ENCODE assay signal across 17 cellular contexts in genomic region chr12:79645235-79645630, GRCh38. TPM values are rescaled to one million over a fixed set of nuclear protein-coding genes. Genes with fewer than 3 reads are reported as not detected.
DNase-seq lines count a peak whose midpoint lies in the region; ATAC-seq, FAIRE-seq and TF ChIP-seq lines count a peak whose summit lies in the region.
"Had no signal": no experiment of that assay in that cellular context is flagged by ENCODE, and none has a peak within 500 bp of the region (broad histone marks: within the 10 kb centered on the region; RNA-seq: fewer than 3 reads in every experiment).

No MANE protein-coding gene starts in this region.

- no peaks in the 10 kb centered on the region for H3K9me2 ChIP-seq in Karpas-422 (replicated peaks; ENCODE audit: insufficient read depth, low read length)

- H3K4me1 ChIP-seq in Karpas-422 (ENCODE audit: low read length), result peaks cover 37% of the 10 kb centered on the region

- no peaks in the 10 kb centered on the region for H3K27me3 ChIP-seq in Karpas-422 (ENCODE audit: low read length)
- H3K27me3 ChIP-seq: brain microvascular endothelial cell had no signal

- ATAC-seq in GM18508 (IDR thresholded peaks at IDR 0.05; ENCODE audit: insufficient read depth, unreplicated experiment) (peak; percentile 99), GM21367 (IDR thresholded peaks at IDR 0.05; ENCODE audit: unreplicated experiment) (peak; percentile 97), HG02970 (IDR thresholded peaks at IDR 0.05; ENCODE audit: low FRiP score, unreplicated experiment) (peak; percentile 85)
- ATAC-seq: esophagus mucosa, natural killer cell had no signal

- no peaks in the 10 kb centered on the region for H3K9me3 ChIP-seq in Karpas-422 (ENCODE audit: low read length)

- H2AFZ ChIP-seq in Karpas-422 (ENCODE audit: low read length), result no peak overlapping the region
- H2AFZ ChIP-seq: GM23248 had no signal

- peaks cover 21% of the 10 kb centered on the region for H3K4me1 Mint-ChIP-seq in HFFc6 (ENCODE audit: low read depth)
- H3K4me1 Mint-ChIP-seq: natural killer cell had no signal

- H3K27ac Mint-ChIP-seq in HFFc6, result no peak overlapping the region
- H3K27ac Mint-ChIP-seq: activated T-helper 1 cell treated with anti-CD3 and anti-CD28 coated beads, Interleukin-12 subunit alpha, Interleukin-12 subunit beta, Interleukin-2, Interleukin-4 antibody, amounts not matched to agents 30 ng/mL and 10 ng/mL and 1 ng/mL, durations not matched to agents 14 hours and 24 hours and 36 hours; natural killer cell had no signal

- peak overlapping the region; percentile 18; the same call in 1 of the 2 replicates for H3K9ac ChIP-seq in Karpas-422 (ENCODE audit: low read length)
- H3K9ac ChIP-seq: GM23248, KMS-11 had no signal

- no peak for FAIRE-seq in frontal cortex (lab: Jason Lieb, UNC)

- peaks cover 100% of the 10 kb centered on the region for H3K79me2 ChIP-seq in Karpas-422 (ENCODE audit: low read length)

- no peak for TF ChIP-seq CTCF in HFFc6 (IDR thresholded peaks at IDR 0.05)

- peaks cover 7% of the 10 kb centered on the region; the same call in 1 of the 2 replicates for H3K36me3 ChIP-seq in Karpas-422 (ENCODE audit: insufficient read depth, low read length)
- H3K36me3 ChIP-seq: brain microvascular endothelial cell had no signal

- peak overlapping the region; percentile 45 for H3K4me2 ChIP-seq in Karpas-422 (ENCODE audit: low read depth, low read length, poor library complexity, severe bottlenecking)
- H3K4me2 ChIP-seq: KMS-11 had no signal

- peaks cover 25% of the 10 kb centered on the region for H3K36me3 Mint-ChIP-seq in HFFc6 (ENCODE audit: low read depth)
- H3K36me3 Mint-ChIP-seq: natural killer cell had no signal

- H3K27ac ChIP-seq in Karpas-422 (ENCODE audit: low read length), result peak overlapping the region; percentile 49
- H3K27ac ChIP-seq: brain microvascular endothelial cell, GM23248, KMS-11, RWPE1, VCaP had no signal

- peak; percentile 50 for DNase-seq in Karpas-422
- no peak for DNase-seq in HFFc6
- DNase-seq in NCI-H2107 (lab: John Stamatoyannopoulos, UW), result no peak
- DNase-seq in OCI-M1 (lab: John Stamatoyannopoulos, UW), result no peak
- no peak for DNase-seq in frontal cortex (ENCODE audit: low spot score in 2 of 2)
- DNase-seq: brain microvascular endothelial cell, GM23248, natural killer cell, NCI-H2029 had no signal

- H3K9me3 Mint-ChIP-seq in HFFc6, result no peaks in the 10 kb centered on the region; the same call in 1 of the 2 replicates
- H3K9me3 Mint-ChIP-seq: activated T-helper 1 cell treated with anti-CD3 and anti-CD28 coated beads, Interleukin-12 subunit alpha, Interleukin-12 subunit beta, Interleukin-2, Interleukin-4 antibody, amounts not matched to agents 30 ng/mL and 10 ng/mL and 1 ng/mL, durations not matched to agents 14 hours and 24 hours and 36 hours; natural killer cell had no signal

- H3K4me3 Mint-ChIP-seq in HFFc6, result no peak overlapping the region
- H3K4me3 Mint-ChIP-seq: activated T-helper 1 cell treated with anti-CD3 and anti-CD28 coated beads, Interleukin-12 subunit alpha, Interleukin-12 subunit beta, Interleukin-2, Interleukin-4 antibody, amounts not matched to agents 30 ng/mL and 10 ng/mL and 1 ng/mL, durations not matched to agents 14 hours and 24 hours and 36 hours; natural killer cell had no signal

- H3K27me3 Mint-ChIP-seq in HFFc6 (ENCODE audit: insufficient read depth), result no peaks in the 10 kb centered on the region; the same call in 1 of the 2 replicates

- H3K4me3 ChIP-seq in Karpas-422 (ENCODE audit: low read length), result no peak overlapping the region
- H3K4me3 ChIP-seq: GM23248 had no signal

- 0 out of 2 replicates have a peak, but pooled peaks cover 4% of the 10 kb centered on the region for H4K20me1 ChIP-seq in Karpas-422 (ENCODE audit: insufficient read depth, low read depth, low read length)

RNA-seq across cellular contexts. Expression of gene PAWR, which starts 45.5 kb away (rescaled TPM):
- total RNA-seq in Karpas-422 (2014; rRNA removed; shearing (Covaris generic); ENCODE audit: low replicate concordance), result 83.2 and 184 TPM in 2 replicates
- total RNA-seq in HFFc6 (2021; fragmentation: NEBNext Ultra II Directional; extraction: Animal tissue kit (Norgen Biotek cat#: 25700)), result 10 to 100 TPM; 55.2 to 89.4 (median 70.5) TPM
- total RNA-seq in frontal cortex, result 22.0 TPM
